ENCODE assay signal across 31 cellular contexts in genomic region chr5:133948721-133949120, GRCh38. TPM values are rescaled to one million over a fixed set of nuclear protein-coding genes. Genes with fewer than 3 reads are reported as not detected.
DNase-seq lines count a peak whose midpoint lies in the region; ATAC-seq, FAIRE-seq and TF ChIP-seq lines count a peak whose summit lies in the region.
"Had no signal": no experiment of that assay in that cellular context is flagged by ENCODE, and none has a peak within 500 bp of the region (broad histone marks: within the 10 kb centered on the region; RNA-seq: fewer than 3 reads in every experiment).

No MANE protein-coding gene starts in this region.

- no peak overlapping the region for H3K27ac Mint-ChIP-seq in WTC11
- no peak overlapping the region for H3K27ac Mint-ChIP-seq in activated naive CD8-positive, alpha-beta T cell treated with anti-CD3 and anti-CD28 coated beads for 36 hours
- H3K27ac Mint-ChIP-seq: B cell; CD14-positive monocyte; CD4-positive, alpha-beta memory T cell; CD4-positive, alpha-beta T cell; CD8-positive, alpha-beta T cell had no signal

- CTCF ChIA-PET in WTC11 (lab: Charles Lee) = no interaction called here

- FAIRE-seq in A204.1 (lab: Jason Lieb, UNC) (peak; percentile 11), colon (lab: Jason Lieb, UNC) (peak; percentile 33), frontal cortex (lab: Jason Lieb, UNC) (peak; percentile 42)
- FAIRE-seq: A549, D721Med had no signal

- H3K9me3 Mint-ChIP-seq in WTC11 = 0 out of 2 replicates have a peak, but pooled peaks cover 4% of the 10 kb centered on the region
- H3K9me3 Mint-ChIP-seq in activated naive CD8-positive, alpha-beta T cell treated with anti-CD3 and anti-CD28 coated beads for 36 hours = no peaks in the 10 kb centered on the region
- H3K9me3 Mint-ChIP-seq: CD14-positive monocyte; CD4-positive, alpha-beta memory T cell; CD4-positive, alpha-beta T cell; CD4-positive, CD25-positive, alpha-beta regulatory T cell; CD8-positive, alpha-beta memory T cell; CD8-positive, alpha-beta T cell had no signal

- H3K4me3 Mint-ChIP-seq in WTC11 = no peak overlapping the region
- no peak overlapping the region for H3K4me3 Mint-ChIP-seq in activated naive CD8-positive, alpha-beta T cell treated with anti-CD3 and anti-CD28 coated beads for 36 hours
- H3K4me3 Mint-ChIP-seq: B cell; CD14-positive monocyte; CD4-positive, alpha-beta memory T cell; CD4-positive, alpha-beta T cell; CD4-positive, CD25-positive, alpha-beta regulatory T cell; CD8-positive, alpha-beta memory T cell; CD8-positive, alpha-beta T cell had no signal

- H3K27me3 Mint-ChIP-seq in WTC11 (ENCODE audit: low read depth) = no peaks in the 10 kb centered on the region
- H3K27me3 Mint-ChIP-seq in activated naive CD8-positive, alpha-beta T cell treated with anti-CD3 and anti-CD28 coated beads for 36 hours = no peaks in the 10 kb centered on the region
- H3K27me3 Mint-ChIP-seq: B cell; CD4-positive, alpha-beta T cell had no signal

- peaks cover 2% of the 10 kb centered on the region for H3K4me1 Mint-ChIP-seq in WTC11
- peaks cover 4% of the 10 kb centered on the region for H3K4me1 Mint-ChIP-seq in activated naive CD8-positive, alpha-beta T cell treated with anti-CD3 and anti-CD28 coated beads for 36 hours
- H3K4me1 Mint-ChIP-seq: CD4-positive, alpha-beta memory T cell; CD4-positive, CD25-positive, alpha-beta regulatory T cell; CD8-positive, alpha-beta memory T cell had no signal

- POLR2A ChIA-PET in WTC11 (lab: Charles Lee) = no interaction called here

- no peak for TF ChIP-seq CTCF in WTC11 (IDR thresholded peaks at IDR 0.05)

- DNase-seq in WTC11 (ENCODE audit: low spot score) (no peak), frontal cortex (ENCODE audit: low spot score in 2 of 2) (no peak), DMS153 (lab: John Stamatoyannopoulos, UW) (no peak), NCI-H2196 (lab: John Stamatoyannopoulos, UW; ENCODE audit: unreplicated experiment) (no peak), middle frontal gyrus (ENCODE audit: extremely low spot score, low spot score) (no peak)
- DNase-seq in activated naive CD8-positive, alpha-beta T cell treated with anti-CD3 and anti-CD28 coated beads for 36 hours = no peak
- DNase-seq: 8988T; ACHN; AML-193; BE2C; C1 segment of cervical spinal cord; Caco-2; Calu3; CD4-positive, alpha-beta memory T cell; CD4-positive, alpha-beta T cell; CD4-positive, CD25-positive, alpha-beta regulatory T cell; CD8-positive, alpha-beta memory T cell; COR-L47; DMS 273 treated with DMSO at 0.1 percent for 48 hours; DMS53; DMS79; DMS79 treated with DMSO at 0.1 percent for 48 hours; DND-41; EL had no signal

- no peaks in the 10 kb centered on the region for H3K36me3 Mint-ChIP-seq in WTC11
- peaks cover 2% of the 10 kb centered on the region for H3K36me3 Mint-ChIP-seq in activated naive CD8-positive, alpha-beta T cell treated with anti-CD3 and anti-CD28 coated beads for 36 hours
- H3K36me3 Mint-ChIP-seq: CD14-positive monocyte had no signal

- no peak for ATAC-seq in WTC11
- ATAC-seq: A549; CD8-positive, alpha-beta T cell had no signal

TF ChIP-seq in WTC11, 78 proteins besides CTCF, POLR2A, EP300 and RAD21:
- no peak for TF ChIP-seq ESRRA (CRISPR knock-in tag; IDR thresholded peaks at IDR 0.05; ENCODE audit: borderline replicate concordance)
- peak; percentile 93 for TF ChIP-seq HMGA2 (CRISPR knock-in tag; IDR thresholded peaks at IDR 0.05)

RNA-seq across cellular contexts. Expression of gene C5orf15, which starts 19.7 kb away (rescaled TPM):
- total RNA-seq in WTC11 (2021) (29.9 to 32.7 TPM (median 30.3 TPM) in 3 replicates), frontal cortex (64.4 TPM)
- total RNA-seq in activated naive CD8-positive, alpha-beta T cell treated with anti-CD3 and anti-CD28 coated beads for 36 hours = 10 to 100 TPM; 33.4 to 33.8 TPM

RNA-seq across cellular contexts. Expression of gene VDAC1, which starts 56.1 kb away (rescaled TPM):
- 266 to 274 TPM (median 268 TPM) in 3 replicates for total RNA-seq in WTC11 (2021)
- 244 TPM for total RNA-seq in frontal cortex
- 100 to 1,000 TPM; 539 to 540 TPM for total RNA-seq in activated naive CD8-positive, alpha-beta T cell treated with anti-CD3 and anti-CD28 coated beads for 36 hours
